In the genomic region with DNA sequence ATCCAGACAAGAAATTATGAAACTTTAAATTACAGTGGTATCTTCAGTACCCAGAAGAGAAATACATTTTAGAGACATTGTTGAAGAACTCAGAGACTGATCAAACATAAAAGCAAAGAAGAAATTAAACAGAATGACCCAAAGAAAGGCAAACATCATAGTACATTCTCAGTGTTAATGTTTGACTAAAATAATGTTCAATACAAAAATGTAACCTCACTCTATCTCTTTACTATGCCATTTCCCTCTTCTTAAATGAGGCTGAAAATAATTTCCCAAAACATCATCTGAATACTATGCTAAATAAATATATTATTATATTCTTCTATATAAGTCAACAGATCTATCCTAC, we compare ENCODE assay signal across 29 cellular contexts. TPM values are rescaled to one million over a fixed set of nuclear protein-coding genes. Genes with fewer than 3 reads are reported as not detected.
DNase-seq lines count a peak whose midpoint lies in the region; ATAC-seq, FAIRE-seq and TF ChIP-seq lines count a peak whose summit lies in the region.
"Had no signal": no experiment of that assay in that cellular context is flagged by ENCODE, and none has a peak within 500 bp of the region (broad histone marks: within the 10 kb centered on the region; RNA-seq: fewer than 3 reads in every experiment).

No MANE protein-coding gene starts in this region.

- H3K79me2 ChIP-seq in hepatocyte, result peaks cover 93% of the 10 kb centered on the region

- no peaks in the 10 kb centered on the region for H3K9me2 ChIP-seq in hepatocyte (replicated peaks; ENCODE audit: insufficient read depth)

- H2AFZ ChIP-seq in hepatocyte, result no peak overlapping the region

- H3K27ac ChIP-seq in RWPE2 (ENCODE audit: poor library complexity, severe bottlenecking) (peak overlapping the region; percentile 54), hepatocyte (peak overlapping the region; percentile 33), SJCRH30 (no peak overlapping the region)
- H3K27ac ChIP-seq: BLaER1, KMS-11, SJSA1 had no signal

- TF ChIP-seq POLR2A in GM12892 (IDR thresholded peaks at IDR 0.05; ENCODE audit: low read depth, low read length), result no peak

- H3K36me3 ChIP-seq in RWPE2 (ENCODE audit: low read depth) (peaks cover 4% of the 10 kb centered on the region; the same call in 1 of the 2 replicates), hepatocyte (replicated peaks; ENCODE audit: insufficient read depth, low read depth) (no peaks in the 10 kb centered on the region), SJCRH30 (0 out of 2 replicates have a peak, but pooled peaks cover 3% of the 10 kb centered on the region)
- H3K36me3 ChIP-seq: BLaER1 had no signal

- peaks cover 27% of the 10 kb centered on the region for H3K4me1 ChIP-seq in RWPE2 (ENCODE audit: insufficient read depth, poor library complexity, severe bottlenecking)
- H3K4me1 ChIP-seq in hepatocyte (ENCODE audit: insufficient read depth), result peaks cover 8% of the 10 kb centered on the region
- H3K4me1 ChIP-seq in SJCRH30, result no peaks in the 10 kb centered on the region; the same call in 1 of the 2 replicates
- H3K4me1 ChIP-seq: BLaER1, SJSA1 had no signal

- TF ChIP-seq CTCF in RWPE2 (IDR thresholded peaks at IDR 0.05; ENCODE audit: poor library complexity, severe bottlenecking) (no peak), hepatocyte (IDR thresholded peaks at IDR 0.05; ENCODE audit: poor library complexity) (no peak)

- H3K27me3 ChIP-seq in RWPE2 (ENCODE audit: insufficient read depth, poor library complexity, severe bottlenecking), result no peaks in the 10 kb centered on the region
- no peaks in the 10 kb centered on the region for H3K27me3 ChIP-seq in hepatocyte
- no peaks in the 10 kb centered on the region for H3K27me3 ChIP-seq in SJCRH30
- H3K27me3 ChIP-seq: BLaER1, SJSA1 had no signal

- H3K9me3 ChIP-seq in RWPE2 (ENCODE audit: severe bottlenecking) (no peaks in the 10 kb centered on the region), hepatocyte (ENCODE audit: low read depth) (no peaks in the 10 kb centered on the region), SJCRH30 (replicated peaks) (no peaks in the 10 kb centered on the region)
- H3K9me3 ChIP-seq: BLaER1, SJSA1 had no signal

- peak overlapping the region; percentile 29 for H3K4me2 ChIP-seq in hepatocyte
- H3K4me2 ChIP-seq: BLaER1, KMS-11 had no signal

- ATAC-seq in RWPE2 (ENCODE audit: low read depth), result no peak
- ATAC-seq in HG03097 (IDR thresholded peaks at IDR 0.05; ENCODE audit: low FRiP score, unreplicated experiment), result no peak
- ATAC-seq: Right ventricle myocardium inferior had no signal

- FAIRE-seq in GM18507 (lab: Jason Lieb, UNC), result peak; percentile 56
- no peak for FAIRE-seq in GM12892 (lab: Jason Lieb, UNC)
- FAIRE-seq: GM12891, GM19239 had no signal

- H3K4me3 ChIP-seq in RWPE2 (ENCODE audit: severe bottlenecking) (no peak overlapping the region), hepatocyte (no peak overlapping the region), SJCRH30 (no peak overlapping the region)
- H3K4me3 ChIP-seq: BLaER1, SJSA1 had no signal

- peaks cover 3% of the 10 kb centered on the region for H4K20me1 ChIP-seq in hepatocyte (ENCODE audit: insufficient read depth, poor library complexity, severe bottlenecking)

- DNase-seq in GM18507 (ENCODE audit: extremely low spot score, insufficient read length, low read depth), result no peak
- DNase-seq in RWPE2 (ENCODE audit: low spot score), result no peak
- DNase-seq in hepatocyte (ENCODE audit: low spot score), result no peak
- DNase-seq in SJCRH30, result no peak
- DNase-seq in NCI-H2029 treated with DMSO at 0.1 percent for 48 hours (lab: John Stamatoyannopoulos, UW), result no peak
- DNase-seq in GM12892 (ENCODE audit: insufficient read length), result no peak
- DNase-seq: ACHN; CD4-positive, CD25-positive, alpha-beta regulatory T cell; DMS79; EL; GDM1; GOT3; HCEC 1CT; NCI-H1048; NCI-H1417; NCI-H1694; NCI-H2081; NCI-H2227 treated with DMSO at 0.1 percent for 48 hours; NCI-H510A; NCI-H69; OCI-M1; T-helper 2 cell had no signal

RNA-seq across cellular contexts. Expression of a gene that starts 22.8 kb away (rescaled TPM):
- 31.7 and 35.4 TPM in 2 replicates for total RNA-seq in hepatocyte
- polyA plus RNA-seq in hepatocyte, result 9.0 and 13.9 TPM in 2 replicates
- 18.6 and 24.8 TPM in 2 replicates for total RNA-seq in SJCRH30 (2014; rRNA removed; shearing (Covaris generic))
- 20.9 TPM for polyA plus RNA-seq in GM12892 (2012; ENCODE audit: missing spikeins)
